Comparison of ENCODE assay signal across 1 cellular context in the genomic region with DNA sequence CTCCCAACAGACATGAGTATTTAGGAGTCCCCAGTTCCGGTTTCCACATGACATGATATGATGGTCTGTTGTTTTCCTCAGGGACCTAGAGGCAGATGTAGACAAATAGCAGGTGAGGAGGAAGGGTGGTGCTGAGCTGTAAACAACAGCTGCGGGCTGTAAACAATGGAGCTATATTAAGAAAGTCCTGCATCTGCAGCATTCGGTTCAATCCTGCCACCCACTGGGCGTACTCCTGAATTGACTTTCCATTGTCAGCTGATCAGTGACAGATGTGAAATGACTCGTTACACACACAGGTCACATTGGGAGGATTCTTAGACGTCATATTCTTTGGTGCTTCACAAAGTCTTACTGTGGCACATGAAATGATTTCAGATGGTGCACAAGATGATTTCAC.
TF ChIP-seq lines count a peak whose summit lies in the region.

No MANE protein-coding gene starts in this region.

TF ChIP-seq in K562, 482 proteins besides CTCF, POLR2A, EP300 and RAD21:
- TF ChIP-seq CREM (IDR thresholded peaks at IDR 0.05; ENCODE audit: low read depth), result peak; percentile 44
- TF ChIP-seq CTBP1 (IDR thresholded peaks at IDR 0.05; ENCODE audit: borderline replicate concordance), result no peak
- TF ChIP-seq, protein P1, sequence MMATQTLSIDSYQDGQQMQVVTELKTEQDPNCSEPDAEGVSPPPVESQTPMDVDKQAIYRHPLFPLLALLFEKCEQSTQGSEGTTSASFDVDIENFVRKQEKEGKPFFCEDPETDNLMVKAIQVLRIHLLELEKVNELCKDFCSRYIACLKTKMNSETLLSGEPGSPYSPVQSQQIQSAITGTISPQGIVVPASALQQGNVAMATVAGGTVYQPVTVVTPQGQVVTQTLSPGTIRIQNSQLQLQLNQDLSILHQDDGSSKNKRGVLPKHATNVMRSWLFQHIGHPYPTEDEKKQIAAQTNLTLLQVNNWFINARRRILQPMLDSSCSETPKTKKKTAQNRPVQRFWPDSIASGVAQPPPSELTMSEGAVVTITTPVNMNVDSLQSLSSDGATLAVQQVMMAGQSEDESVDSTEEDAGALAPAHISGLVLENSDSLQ (IDR thresholded peaks at IDR 0.05), result peak; percentile 50
- 0 out of 2 replicates have a peak, but pooled peaks have one; percentile 47 for TF ChIP-seq MITF (IDR thresholded peaks at IDR 0.05)
- TF ChIP-seq, protein P2, sequence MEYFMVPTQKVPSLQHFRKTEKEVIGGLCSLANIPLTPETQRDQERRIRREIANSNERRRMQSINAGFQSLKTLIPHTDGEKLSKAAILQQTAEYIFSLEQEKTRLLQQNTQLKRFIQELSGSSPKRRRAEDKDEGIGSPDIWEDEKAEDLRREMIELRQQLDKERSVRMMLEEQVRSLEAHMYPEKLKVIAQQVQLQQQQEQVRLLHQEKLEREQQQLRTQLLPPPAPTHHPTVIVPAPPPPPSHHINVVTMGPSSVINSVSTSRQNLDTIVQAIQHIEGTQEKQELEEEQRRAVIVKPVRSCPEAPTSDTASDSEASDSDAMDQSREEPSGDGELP (CRISPR knock-in tag; IDR thresholded peaks at IDR 0.05; ENCODE audit: borderline replicate concordance), result peak; percentile 75
- peak; percentile 53 for TF ChIP-seq MEIS2 (IDR thresholded peaks at IDR 0.05; ENCODE audit: partially characterized antibody)
- TF ChIP-seq NELFE (IDR thresholded peaks at IDR 0.05; ENCODE audit: insufficient read depth, insufficient read length), result no peak
- TF ChIP-seq DACH1 (IDR thresholded peaks at IDR 0.05; ENCODE audit: partially characterized antibody), result peak; percentile 86
- no peak for TF ChIP-seq HDAC3 (IDR thresholded peaks at IDR 0.05; ENCODE audit: borderline replicate concordance, partially characterized antibody)
- no peak for TF ChIP-seq STAG1 (CRISPR knock-in tag; IDR thresholded peaks at IDR 0.05; ENCODE audit: borderline replicate concordance)
- TF ChIP-seq ATF1 (CRISPR knock-in tag; IDR thresholded peaks at IDR 0.05), result no peak
- peak; percentile 40; the same call in 1 of the 2 replicates for TF ChIP-seq ATF1 (tag; IDR thresholded peaks at IDR 0.05)
- TF ChIP-seq FOXK1 (CRISPR knock-in tag; IDR thresholded peaks at IDR 0.05; ENCODE audit: borderline replicate concordance), result no peak
- TF ChIP-seq USF1 (CRISPR knock-in tag; IDR thresholded peaks at IDR 0.05), result peak; percentile 50
- TF ChIP-seq FOXK2 (conservative IDR thresholded peaks at IDR 0.05 in 1 of 2, IDR thresholded peaks at IDR 0.05 in 1 of 2; ENCODE audit: low read depth in 2 of 2), result peak in 1 of 2 experiments; percentile 41; a peak in 1 of 4 replicates
- TF ChIP-seq FOXP4 (CRISPR knock-in tag; IDR thresholded peaks at IDR 0.05; ENCODE audit: borderline replicate concordance), result 0 out of 2 replicates have a peak, but pooled peaks have one; percentile 38
- TF ChIP-seq FOS (IDR thresholded peaks at IDR 0.05; ENCODE audit: extremely low read depth, insufficient read length), result no peak
- peak; percentile 80; the same call in 1 of the 2 replicates for TF ChIP-seq MEF2D (tag; conservative IDR thresholded peaks at IDR 0.05; ENCODE audit: low read depth)
- no peak for TF ChIP-seq ZNF140 (CRISPR knock-in tag; IDR thresholded peaks at IDR 0.05)
- no peak for TF ChIP-seq ZKSCAN8 (CRISPR knock-in tag; IDR thresholded peaks at IDR 0.05)
- TF ChIP-seq DEAF1 (CRISPR knock-in tag; IDR thresholded peaks at IDR 0.05), result peak; percentile 56
- peak; percentile 46; the same call in 1 of the 2 replicates for TF ChIP-seq MEF2A (IDR thresholded peaks at IDR 0.05; ENCODE audit: control insufficient read depth, low read depth, low read length)
- TF ChIP-seq BHLHE40 (IDR thresholded peaks at IDR 0.05; ENCODE audit: low read length), result peak; percentile 18; the same call in 1 of the 2 replicates
- TF ChIP-seq CEBPB (tag; IDR thresholded peaks at IDR 0.05), result peak; percentile 16; the same call in 1 of the 2 replicates
- TF ChIP-seq FOXP1 (CRISPR knock-in tag; IDR thresholded peaks at IDR 0.05), result peak; percentile 77
- TF ChIP-seq GTF2A2 (tag; IDR thresholded peaks at IDR 0.05), result no peak
- TF ChIP-seq BRF1 (IDR thresholded peaks at IDR 0.05; ENCODE audit: borderline replicate concordance, extremely low read depth, insufficient read length), result no peak
- no peak for TF ChIP-seq SMARCE1 (IDR thresholded peaks at IDR 0.05)
- peak; percentile 74 for TF ChIP-seq SOX6 (IDR thresholded peaks at IDR 0.05)
- TF ChIP-seq, protein P3, sequence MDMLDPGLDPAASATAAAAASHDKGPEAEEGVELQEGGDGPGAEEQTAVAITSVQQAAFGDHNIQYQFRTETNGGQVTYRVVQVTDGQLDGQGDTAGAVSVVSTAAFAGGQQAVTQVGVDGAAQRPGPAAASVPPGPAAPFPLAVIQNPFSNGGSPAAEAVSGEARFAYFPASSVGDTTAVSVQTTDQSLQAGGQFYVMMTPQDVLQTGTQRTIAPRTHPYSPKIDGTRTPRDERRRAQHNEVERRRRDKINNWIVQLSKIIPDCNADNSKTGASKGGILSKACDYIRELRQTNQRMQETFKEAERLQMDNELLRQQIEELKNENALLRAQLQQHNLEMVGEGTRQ (CRISPR knock-in tag; IDR thresholded peaks at IDR 0.05), result peak; percentile 49; the same call in 1 of the 2 replicates
- TF ChIP-seq JUND (IDR thresholded peaks at IDR 0.05; ENCODE audit: borderline replicate concordance, low read depth, low read length), result 0 out of 2 replicates have a peak, but pooled peaks have one; percentile 8
- peak; percentile 43; the same call in 1 of the 3 replicates for TF ChIP-seq JUND (tag; IDR thresholded peaks at IDR 0.05; ENCODE audit: borderline replicate concordance, low read depth, low read length)
- no peak for TF ChIP-seq POLR2AphosphoS5 (IDR thresholded peaks at IDR 0.05; ENCODE audit: control insufficient read depth, insufficient read depth, low read depth, low read length)
- TF ChIP-seq, protein P4, sequence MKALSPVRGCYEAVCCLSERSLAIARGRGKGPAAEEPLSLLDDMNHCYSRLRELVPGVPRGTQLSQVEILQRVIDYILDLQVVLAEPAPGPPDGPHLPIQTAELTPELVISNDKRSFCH (CRISPR knock-in tag; IDR thresholded peaks at IDR 0.05), result no peak
- TF ChIP-seq, protein P4 (tag; IDR thresholded peaks at IDR 0.05), result no peak
- TF ChIP-seq RAD51 (IDR thresholded peaks at IDR 0.05; ENCODE audit: borderline replicate concordance, low read depth), result peak; percentile 39; the same call in 1 of the 2 replicates
- TF ChIP-seq TAL1 (IDR thresholded peaks at IDR 0.05), result no peak
TF ChIP-seq in K562: peak in this region for 20.
